ENCODE assay signal across 2 cellular contexts in the genomic region with DNA sequence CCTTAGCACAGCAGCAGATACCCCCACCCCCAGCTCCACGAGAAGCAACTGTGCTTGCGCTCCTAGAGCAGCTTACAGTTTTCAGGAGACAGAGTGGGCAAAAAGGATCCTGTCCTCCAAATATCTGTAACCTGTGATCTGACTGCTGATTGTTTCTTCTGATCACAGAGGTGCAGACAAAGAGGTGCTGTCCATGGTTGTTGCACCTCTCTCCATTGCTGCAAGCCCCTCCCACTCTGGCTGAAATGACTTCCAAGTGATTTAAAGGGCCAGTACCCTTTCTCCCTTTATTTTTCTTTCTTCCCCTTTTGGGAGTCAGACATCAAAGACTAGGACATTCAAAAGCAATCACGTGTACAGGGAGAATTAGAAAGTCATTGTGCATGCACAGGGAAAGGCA.
TF ChIP-seq lines count a peak whose summit lies in the region.

No MANE protein-coding gene starts in this region.

TF ChIP-seq in HCT116, 20 proteins besides CTCF, POLR2A, EP300 and RAD21:
- TF ChIP-seq POLR2AphosphoS5 (IDR thresholded peaks at IDR 0.05; ENCODE audit: low read depth, low read length) (no peak), REST (IDR thresholded peaks at IDR 0.05; ENCODE audit: low read depth) (peak; percentile 64), ZFX (IDR thresholded peaks at IDR 0.05) (no peak)

TF ChIP-seq in H1, 55 proteins besides CTCF, POLR2A, EP300 and RAD21:
- TF ChIP-seq MAFK (IDR thresholded peaks at IDR 0.05; ENCODE audit: low read depth, low read length) (no peak), MAX (IDR thresholded peaks at IDR 0.05) (no peak), KDM5A (IDR thresholded peaks at IDR 0.05; ENCODE audit: low read length) (no peak), HDAC6 (IDR thresholded peaks at IDR 0.05; ENCODE audit: low read depth, low read length) (no peak), SAP30 (IDR thresholded peaks at IDR 0.05; ENCODE audit: insufficient read depth, insufficient replicate concordance, low read length) (no peak)
